In the genomic region with DNA sequence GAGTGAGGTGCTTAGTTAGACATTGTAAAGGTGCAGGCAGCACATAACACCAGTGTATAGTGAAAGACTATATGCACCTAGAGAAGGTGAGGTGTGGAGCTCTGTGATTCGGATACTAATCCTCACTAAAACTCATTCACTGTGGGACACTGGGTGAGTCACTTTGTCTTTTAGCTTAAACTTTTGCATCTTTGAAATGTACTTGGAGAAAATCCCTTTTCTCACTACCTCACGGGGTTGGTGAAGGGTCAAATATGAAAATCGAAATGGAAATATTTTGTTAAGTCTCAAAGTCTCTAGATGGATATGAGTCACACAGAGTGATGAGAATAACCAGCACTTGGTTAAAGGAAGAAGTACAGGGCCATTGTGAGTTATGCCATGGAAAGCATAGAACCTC, we compare ENCODE assay signal across 1 cellular context.
A peak's percentile ranks its signal among the peaks of the same experiment; 100 is the strongest.
TF ChIP-seq lines count a peak whose summit lies in the region.

No MANE protein-coding gene starts in this region.

TF ChIP-seq in GM12878, 131 proteins besides CTCF, POLR2A, EP300 and RAD21 (continued from another document and continues in another):
- no peak for TF ChIP-seq PKNOX1 (IDR thresholded peaks at IDR 0.05)
- peak; percentile 27; the same call in 1 of the 2 replicates for TF ChIP-seq ATF7 (IDR thresholded peaks at IDR 0.05; ENCODE audit: low read depth)
- TF ChIP-seq SUZ12 (IDR thresholded peaks at IDR 0.05; ENCODE audit: unreplicated experiment) = no peak
- TF ChIP-seq NFYA (IDR thresholded peaks at IDR 0.05; ENCODE audit: borderline replicate concordance, low read depth, low read length) = no peak
- no peak for TF ChIP-seq BMI1 (IDR thresholded peaks at IDR 0.05; ENCODE audit: borderline replicate concordance)
- peak in 1 of 2 experiments; percentile 21; a peak in 1 of 4 replicates for TF ChIP-seq IKZF2 (IDR thresholded peaks at IDR 0.05)
- peak; percentile 47 for TF ChIP-seq JUNB (IDR thresholded peaks at IDR 0.05)
- no peak for TF ChIP-seq RAD51 (IDR thresholded peaks at IDR 0.05)
- TF ChIP-seq SMAD5 (IDR thresholded peaks at IDR 0.05; ENCODE audit: low read depth) = no peak
- no peak for TF ChIP-seq EZH2 (IDR thresholded peaks at IDR 0.05; ENCODE audit: borderline replicate concordance, control insufficient read depth, low read depth, low read length)
- peak; percentile 59; the same call in 1 of the 2 replicates for TF ChIP-seq NFIC (IDR thresholded peaks at IDR 0.05; ENCODE audit: low read depth, low read length)
- TF ChIP-seq, protein P1, sequence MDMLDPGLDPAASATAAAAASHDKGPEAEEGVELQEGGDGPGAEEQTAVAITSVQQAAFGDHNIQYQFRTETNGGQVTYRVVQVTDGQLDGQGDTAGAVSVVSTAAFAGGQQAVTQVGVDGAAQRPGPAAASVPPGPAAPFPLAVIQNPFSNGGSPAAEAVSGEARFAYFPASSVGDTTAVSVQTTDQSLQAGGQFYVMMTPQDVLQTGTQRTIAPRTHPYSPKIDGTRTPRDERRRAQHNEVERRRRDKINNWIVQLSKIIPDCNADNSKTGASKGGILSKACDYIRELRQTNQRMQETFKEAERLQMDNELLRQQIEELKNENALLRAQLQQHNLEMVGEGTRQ (IDR thresholded peaks at IDR 0.05; ENCODE audit: borderline replicate concordance, low read depth, low read length) = no peak
- no peak for TF ChIP-seq ESRRA (IDR thresholded peaks at IDR 0.05; ENCODE audit: low read length)
- TF ChIP-seq, protein P2, sequence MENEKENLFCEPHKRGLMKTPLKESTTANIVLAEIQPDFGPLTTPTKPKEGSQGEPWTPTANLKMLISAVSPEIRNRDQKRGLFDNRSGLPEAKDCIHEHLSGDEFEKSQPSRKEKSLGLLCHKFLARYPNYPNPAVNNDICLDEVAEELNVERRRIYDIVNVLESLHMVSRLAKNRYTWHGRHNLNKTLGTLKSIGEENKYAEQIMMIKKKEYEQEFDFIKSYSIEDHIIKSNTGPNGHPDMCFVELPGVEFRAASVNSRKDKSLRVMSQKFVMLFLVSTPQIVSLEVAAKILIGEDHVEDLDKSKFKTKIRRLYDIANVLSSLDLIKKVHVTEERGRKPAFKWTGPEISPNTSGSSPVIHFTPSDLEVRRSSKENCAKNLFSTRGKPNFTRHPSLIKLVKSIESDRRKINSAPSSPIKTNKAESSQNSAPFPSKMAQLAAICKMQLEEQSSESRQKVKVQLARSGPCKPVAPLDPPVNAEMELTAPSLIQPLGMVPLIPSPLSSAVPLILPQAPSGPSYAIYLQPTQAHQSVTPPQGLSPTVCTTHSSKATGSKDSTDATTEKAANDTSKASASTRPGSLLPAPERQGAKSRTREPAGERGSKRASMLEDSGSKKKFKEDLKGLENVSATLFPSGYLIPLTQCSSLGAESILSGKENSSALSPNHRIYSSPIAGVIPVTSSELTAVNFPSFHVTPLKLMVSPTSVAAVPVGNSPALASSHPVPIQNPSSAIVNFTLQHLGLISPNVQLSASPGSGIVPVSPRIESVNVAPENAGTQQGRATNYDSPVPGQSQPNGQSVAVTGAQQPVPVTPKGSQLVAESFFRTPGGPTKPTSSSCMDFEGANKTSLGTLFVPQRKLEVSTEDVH (IDR thresholded peaks at IDR 0.05; ENCODE audit: low read depth, partially characterized antibody) = no peak
- TF ChIP-seq GATAD2B (conservative IDR thresholded peaks at IDR 0.05; ENCODE audit: low read depth) = no peak
- TF ChIP-seq RUNX3 (IDR thresholded peaks at IDR 0.05; ENCODE audit: low read length) = no peak; the same call in 1 of the 2 replicates
- TF ChIP-seq MTA2 (IDR thresholded peaks at IDR 0.05; ENCODE audit: low read depth) = 0 out of 2 replicates have a peak, but pooled peaks have one; percentile 11
- no peak for TF ChIP-seq KLF5 (IDR thresholded peaks at IDR 0.05; ENCODE audit: partially characterized antibody)
- no peak for TF ChIP-seq MXI1 (IDR thresholded peaks at IDR 0.05; ENCODE audit: low read depth, low read length)
- TF ChIP-seq ZBED1 (IDR thresholded peaks at IDR 0.05; ENCODE audit: borderline replicate concordance) = no peak
- TF ChIP-seq, protein P3, sequence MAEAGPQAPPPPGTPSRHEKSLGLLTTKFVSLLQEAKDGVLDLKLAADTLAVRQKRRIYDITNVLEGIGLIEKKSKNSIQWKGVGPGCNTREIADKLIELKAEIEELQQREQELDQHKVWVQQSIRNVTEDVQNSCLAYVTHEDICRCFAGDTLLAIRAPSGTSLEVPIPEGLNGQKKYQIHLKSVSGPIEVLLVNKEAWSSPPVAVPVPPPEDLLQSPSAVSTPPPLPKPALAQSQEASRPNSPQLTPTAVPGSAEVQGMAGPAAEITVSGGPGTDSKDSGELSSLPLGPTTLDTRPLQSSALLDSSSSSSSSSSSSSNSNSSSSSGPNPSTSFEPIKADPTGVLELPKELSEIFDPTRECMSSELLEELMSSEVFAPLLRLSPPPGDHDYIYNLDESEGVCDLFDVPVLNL (IDR thresholded peaks at IDR 0.05; ENCODE audit: low read depth, low read length) = no peak
- TF ChIP-seq FOXK2 (IDR thresholded peaks at IDR 0.05) = no peak
- TF ChIP-seq POLR2AphosphoS2 (IDR thresholded peaks at IDR 0.05; ENCODE audit: low read depth, low read length) = no peak
- no peak for TF ChIP-seq ZNF687 (IDR thresholded peaks at IDR 0.05)
- no peak for TF ChIP-seq RB1 (IDR thresholded peaks at IDR 0.05; ENCODE audit: borderline replicate concordance)
- no peak for TF ChIP-seq HDAC2 (IDR thresholded peaks at IDR 0.05)
- no peak for TF ChIP-seq YBX1 (IDR thresholded peaks at IDR 0.05)
- TF ChIP-seq BCLAF1 (IDR thresholded peaks at IDR 0.05) = no peak
- TF ChIP-seq DPF2 (IDR thresholded peaks at IDR 0.05) = peak; percentile 19; the same call in 1 of the 2 replicates
- no peak for TF ChIP-seq TCF3 (IDR thresholded peaks at IDR 0.05; ENCODE audit: borderline replicate concordance, insufficient read depth, low read depth, low read length)
- TF ChIP-seq BACH1 (IDR thresholded peaks at IDR 0.05; ENCODE audit: borderline replicate concordance) = no peak
- TF ChIP-seq ZNF592 (IDR thresholded peaks at IDR 0.05) = no peak
- TF ChIP-seq CREB1 (IDR thresholded peaks at IDR 0.05; ENCODE audit: low read depth) = 0 out of 2 replicates have a peak, but pooled peaks have one; percentile 25
- no peak for TF ChIP-seq TAF1 (IDR thresholded peaks at IDR 0.05; ENCODE audit: borderline replicate concordance, low read depth, low read length)
- peak; percentile 19; the same call in 1 of the 2 replicates for TF ChIP-seq GABPA (IDR thresholded peaks at IDR 0.05; ENCODE audit: low read depth)
- TF ChIP-seq EGR1 (IDR thresholded peaks at IDR 0.05; ENCODE audit: borderline replicate concordance in 1 of 2, low read depth in 2 of 2, low read length in 2 of 2) = no peak
- no peak for TF ChIP-seq PAX8 (IDR thresholded peaks at IDR 0.05)
- no peak for TF ChIP-seq TARDBP (IDR thresholded peaks at IDR 0.05; ENCODE audit: borderline replicate concordance)
- TF ChIP-seq SPI1 (IDR thresholded peaks at IDR 0.05; ENCODE audit: borderline replicate concordance, insufficient read depth, low read depth, low read length) = no peak
- TF ChIP-seq, protein P4, sequence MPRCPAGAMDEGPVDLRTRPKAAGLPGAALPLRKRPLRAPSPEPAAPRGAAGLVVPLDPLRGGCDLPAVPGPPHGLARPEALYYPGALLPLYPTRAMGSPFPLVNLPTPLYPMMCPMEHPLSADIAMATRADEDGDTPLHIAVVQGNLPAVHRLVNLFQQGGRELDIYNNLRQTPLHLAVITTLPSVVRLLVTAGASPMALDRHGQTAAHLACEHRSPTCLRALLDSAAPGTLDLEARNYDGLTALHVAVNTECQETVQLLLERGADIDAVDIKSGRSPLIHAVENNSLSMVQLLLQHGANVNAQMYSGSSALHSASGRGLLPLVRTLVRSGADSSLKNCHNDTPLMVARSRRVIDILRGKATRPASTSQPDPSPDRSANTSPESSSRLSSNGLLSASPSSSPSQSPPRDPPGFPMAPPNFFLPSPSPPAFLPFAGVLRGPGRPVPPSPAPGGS (IDR thresholded peaks at IDR 0.05; ENCODE audit: borderline replicate concordance, insufficient read depth, low read depth, low read length, poor library complexity, severe bottlenecking) = no peak
- no peak for TF ChIP-seq MYB (IDR thresholded peaks at IDR 0.05; ENCODE audit: borderline replicate concordance, low read depth, low read length)
- TF ChIP-seq NR2F1 (conservative IDR thresholded peaks at IDR 0.05) = no peak
- TF ChIP-seq IKZF1 (conservative IDR thresholded peaks at IDR 0.05) = peak; percentile 39; the same call in 1 of the 2 replicates
- TF ChIP-seq RELA (IDR thresholded peaks at IDR 0.05; ENCODE audit: borderline replicate concordance, partially characterized antibody) = no peak
- no peak for TF ChIP-seq HCFC1 (IDR thresholded peaks at IDR 0.05; ENCODE audit: low read length)
